ENCODE assay signal across 8 cellular contexts in genomic region chr18:58314284-58314683, GRCh38.
A peak's percentile ranks its signal among the peaks of the same experiment; 100 is the strongest.
DNase-seq lines count a peak whose midpoint lies in the region; ATAC-seq, FAIRE-seq and TF ChIP-seq lines count a peak whose summit lies in the region.

No MANE protein-coding gene starts in this region.

- H3K27me3 ChIP-seq in fibroblast of lung (ENCODE audit: control insufficient read depth, insufficient read depth, low read length) (no peaks in the 10 kb centered on the region), trophoblast cell (ENCODE audit: insufficient read depth, low read length) (no peaks in the 10 kb centered on the region)

- in situ Hi-C loops in Caki2 (cut with HindIII; ENCODE audit: low pct_unique_long_range_greater_than_20kb, low sequenced_read_pairs), result no loop called here

- H2BK12ac ChIP-seq in trophoblast cell (ENCODE audit: low read length), result no peak overlapping the region

- H3K9ac ChIP-seq in fibroblast of lung (ENCODE audit: insufficient read depth, low read length) (no peak overlapping the region), trophoblast cell (ENCODE audit: low read length) (no peak overlapping the region)

- H2BK5ac ChIP-seq in trophoblast cell (ENCODE audit: low read depth, low read length, poor library complexity), result no peak overlapping the region

- WGBS in trophoblast cell (ENCODE audit: extremely low coverage, insufficient coverage, insufficient read length), result no CpG with 5 or more reads among the region's 7 CpGs

- H2AFZ ChIP-seq in fibroblast of lung (ENCODE audit: low read length), result no peak overlapping the region
- H2AFZ ChIP-seq in trophoblast cell (ENCODE audit: insufficient read depth, low read length, poor library complexity), result no peak overlapping the region

- H3K23ac ChIP-seq in trophoblast cell (ENCODE audit: low read length), result no peak overlapping the region

- no peak overlapping the region for H2BK120ac ChIP-seq in trophoblast cell (ENCODE audit: insufficient read depth, low read length, poor library complexity)

- no peaks in the 10 kb centered on the region for H4K20me1 ChIP-seq in fibroblast of lung (ENCODE audit: control insufficient read depth, extremely low read depth, insufficient read depth, low read length)

- no peak overlapping the region for H2AK5ac ChIP-seq in trophoblast cell (ENCODE audit: low read length)

- no peak overlapping the region for H4K91ac ChIP-seq in trophoblast cell (ENCODE audit: low read depth, low read length)

- no peak overlapping the region for H3K18ac ChIP-seq in trophoblast cell (ENCODE audit: low read length)

- no peak overlapping the region for H3K4me3 Mint-ChIP-seq in activated T-cell treated with anti-CD3 and anti-CD28 coated beads, Interleukin-2, amount 50 U/mL, for 24 hours

- H3K36me3 ChIP-seq in fibroblast of lung (ENCODE audit: control insufficient read depth, insufficient read depth, low read length) (no peaks in the 10 kb centered on the region), trophoblast cell (ENCODE audit: control insufficient read depth in 1 of 2, insufficient read depth in 2 of 2, low read length in 2 of 2) (peaks cover 0 to 2% of the 10 kb centered on the region in 2 experiments)

- no peak for ATAC-seq in HG02970 (IDR thresholded peaks at IDR 0.05; ENCODE audit: low FRiP score, unreplicated experiment)

- no peaks in the 10 kb centered on the region for H3K9me3 Mint-ChIP-seq in activated T-cell treated with anti-CD3 and anti-CD28 coated beads, Interleukin-2, amount 50 U/mL, for 24 hours

- H3K36me3 Mint-ChIP-seq in activated T-cell treated with anti-CD3 and anti-CD28 coated beads, Interleukin-2, amount 50 U/mL, for 24 hours (ENCODE audit: low read depth), result no peaks in the 10 kb centered on the region

- H3K4me1 ChIP-seq in fibroblast of lung (ENCODE audit: control insufficient read depth, extremely low read depth, insufficient read depth, low read length), result peaks cover 2% of the 10 kb centered on the region
- H3K4me1 ChIP-seq in trophoblast cell (ENCODE audit: control insufficient read depth in 1 of 2, insufficient read depth in 2 of 2, low read length in 2 of 2), result peaks cover 19 to 20% of the 10 kb centered on the region in 2 experiments

- FAIRE-seq in RCC 7860 (lab: Jason Lieb, UNC), result peak; percentile 92

- H3K9me3 ChIP-seq in fibroblast of lung (ENCODE audit: control insufficient read depth, insufficient read depth, low read depth, low read length), result no peaks in the 10 kb centered on the region
- no peaks in the 10 kb centered on the region for H3K9me3 ChIP-seq in trophoblast cell (ENCODE audit: insufficient read depth, low read depth, low read length)

- H3K27ac ChIP-seq in fibroblast of lung (ENCODE audit: insufficient read depth, low read length) (no peak overlapping the region), trophoblast cell (ENCODE audit: low read depth, low read length) (no peak overlapping the region)

- no peak overlapping the region for H3K4ac ChIP-seq in trophoblast cell (ENCODE audit: low read depth, low read length)

- TF ChIP-seq CTCF in fibroblast of lung (conservative IDR thresholded peaks at IDR 0.05 in 1 of 2, IDR thresholded peaks at IDR 0.05 in 1 of 2; ENCODE audit: low read depth in 1 of 2, low read length in 2 of 2), result no peak

- no peak overlapping the region for H4K8ac ChIP-seq in trophoblast cell (ENCODE audit: low read depth, low read length)

- H3K79me1 ChIP-seq in trophoblast cell (ENCODE audit: low read length), result peaks cover 2% of the 10 kb centered on the region

- no peak overlapping the region for H4K12ac ChIP-seq in trophoblast cell (ENCODE audit: low read depth, low read length)

- H3K4me3 ChIP-seq in fibroblast of lung (replicated peaks in 1 of 4; ENCODE audit: control extremely low read depth in 1 of 4, insufficient read depth in 1 of 4, low read depth in 3 of 4, low read length in 4 of 4) (no peak overlapping the region), trophoblast cell (ENCODE audit: low read depth, low read length) (no peak overlapping the region)

- H3K79me2 ChIP-seq in fibroblast of lung (ENCODE audit: control insufficient read depth, insufficient read depth, low read length) (no peaks in the 10 kb centered on the region), trophoblast cell (ENCODE audit: control insufficient read depth, insufficient read depth, low read length, poor library complexity) (no peaks in the 10 kb centered on the region)

- H3K14ac ChIP-seq in trophoblast cell (ENCODE audit: low read length), result no peak overlapping the region

- DNase-seq in Caki2 (ENCODE audit: low read depth) (peak; percentile 50), RCC 7860 (ENCODE audit: low spot score) (peak; percentile 89), fibroblast of lung (ENCODE audit: low read depth in 2 of 2) (peak; percentile 95 to 96), trophoblast cell (peak; percentile 63 to 83), NCI-H345 treated with DMSO at 0.1 percent for 48 hours (lab: John Stamatoyannopoulos, UW; ENCODE audit: unreplicated experiment) (no peak)
- DNase-seq in activated T-cell treated with anti-CD3 and anti-CD28 coated beads, Interleukin-2, amount 50 U/mL, for 24 hours, result no peak
- DNase-seq in activated CD8-positive, alpha-beta memory T cell treated with anti-CD3 and anti-CD28 coated beads, Interleukin-2, amount 50 U/mL, for 4 hours, result no peak

- H3K27ac Mint-ChIP-seq in activated T-cell treated with anti-CD3 and anti-CD28 coated beads, Interleukin-2, amount 50 U/mL, for 24 hours, result no peak overlapping the region

- peaks cover 4% of the 10 kb centered on the region for H3K27me3 Mint-ChIP-seq in activated T-cell treated with anti-CD3 and anti-CD28 coated beads, Interleukin-2, amount 50 U/mL, for 24 hours

- no peak overlapping the region for H3K4me2 ChIP-seq in fibroblast of lung (ENCODE audit: extremely low read depth, insufficient read depth, low read length)
- H3K4me2 ChIP-seq in trophoblast cell (ENCODE audit: low read length), result no peak overlapping the region

- H3K4me1 Mint-ChIP-seq in activated T-cell treated with anti-CD3 and anti-CD28 coated beads, Interleukin-2, amount 50 U/mL, for 24 hours (ENCODE audit: low read depth), result peaks cover 50% of the 10 kb centered on the region

Comparison
In these comparisons a context has a peak if more than half of its experiments do, and no peak if none do; other contexts are left out.
1. DNase-seq: peak in Caki2 (single experiment), RCC 7860 (single experiment), fibroblast of lung (2 of 2) and trophoblast cell (2 of 2); none in activated T-cell treated with anti-CD3 and anti-CD28 coated beads, Interleukin-2, amount 50 U/mL, for 24 hours (single experiment), NCI-H345 treated with DMSO at 0.1 percent for 48 hours (single experiment) and activated CD8-positive, alpha-beta memory T cell treated with anti-CD3 and anti-CD28 coated beads, Interleukin-2, amount 50 U/mL, for 4 hours (single experiment).